Comparison of ENCODE assay signal across 8 cellular contexts in the genomic region with DNA sequence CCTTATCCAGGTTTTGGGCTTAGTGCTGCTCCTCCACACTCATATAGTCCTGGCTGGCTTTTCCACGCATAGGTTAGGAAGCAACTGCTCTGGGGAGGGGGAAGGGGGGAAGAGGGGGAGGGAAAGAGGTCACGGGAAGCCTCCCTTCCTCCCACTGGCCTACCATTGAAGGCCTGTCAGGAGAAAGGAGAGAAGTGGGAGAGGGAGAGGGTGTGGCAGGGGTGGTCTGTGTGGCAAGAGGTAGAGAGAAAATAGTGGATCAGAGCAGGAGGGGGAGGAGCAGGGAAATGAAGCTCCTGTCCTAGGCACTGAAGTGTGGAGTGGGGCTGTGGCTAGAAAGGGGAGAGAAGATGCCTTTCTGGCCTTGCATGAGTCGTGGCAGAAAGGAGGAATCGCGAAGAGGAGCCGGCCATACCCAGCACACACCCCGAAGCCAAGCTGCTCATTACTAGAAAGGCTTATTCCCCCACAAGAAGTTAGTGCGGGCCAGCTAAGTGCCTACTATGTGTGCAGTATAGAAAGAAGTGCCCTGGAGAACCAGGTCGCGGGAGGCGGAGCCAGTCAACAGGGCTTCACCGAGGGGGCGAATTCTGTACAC. TPM values are rescaled to one million over a fixed set of nuclear protein-coding genes. Genes with fewer than 3 reads are reported as not detected.
A peak's percentile ranks its signal among the peaks of the same experiment; 100 is the strongest.
DNase-seq lines count a peak whose midpoint lies in the region; ATAC-seq and TF ChIP-seq lines count a peak whose summit lies in the region.

No MANE protein-coding gene starts in this region.

- peak overlapping the region; percentile 93 for H3K27ac Mint-ChIP-seq in stimulated activated memory B cell treated with anti-CD40 and anti-IgM and Interleukin-4, amounts not matched to agents 10 μg/mL and 1 μg/mL and 100 μg/mL, for 72 hours

- H3K27ac ChIP-seq in SJSA1, result peak overlapping the region; percentile 91; the same call in 1 of the 2 replicates

- H3K4me3 Mint-ChIP-seq in stimulated activated memory B cell treated with anti-CD40 and anti-IgM and Interleukin-4, amounts not matched to agents 10 μg/mL and 1 μg/mL and 100 μg/mL, for 72 hours, result peak overlapping the region; percentile 100

- no peaks in the 10 kb centered on the region for H3K9me3 ChIP-seq in SJSA1 (replicated peaks)

- H3K4me3 ChIP-seq in SJSA1 (peak overlapping the region; percentile 84), fibroblast of villous mesenchyme (ENCODE audit: low read depth, low read length) (peak overlapping the region; percentile 73)

- no peak for TF ChIP-seq CTCF in fibroblast of villous mesenchyme (IDR thresholded peaks at IDR 0.05; ENCODE audit: insufficient read depth, low read depth, low read length)

- H3K4me1 ChIP-seq in SJSA1 (replicated peaks), result peaks cover 9% of the 10 kb centered on the region

- no peaks in the 10 kb centered on the region for H3K27me3 Mint-ChIP-seq in stimulated activated memory B cell treated with anti-CD40 and anti-IgM and Interleukin-4, amounts not matched to agents 10 μg/mL and 1 μg/mL and 100 μg/mL, for 72 hours

- ATAC-seq in stimulated activated memory B cell treated with anti-CD40 and anti-IgM and Interleukin-4, amounts not matched to agents 10 μg/mL and 1 μg/mL and 100 μg/mL, for 72 hours, result no peak
- ATAC-seq in HG02870 (IDR thresholded peaks at IDR 0.05; ENCODE audit: unreplicated experiment), result no peak
- no peak for ATAC-seq in GM18870 (IDR thresholded peaks at IDR 0.05; ENCODE audit: unreplicated experiment)
- ATAC-seq in GM21526 (IDR thresholded peaks at IDR 0.05; ENCODE audit: low FRiP score, unreplicated experiment), result no peak

- no peaks in the 10 kb centered on the region for H3K9me3 Mint-ChIP-seq in stimulated activated memory B cell treated with anti-CD40 and anti-IgM and Interleukin-4, amounts not matched to agents 10 μg/mL and 1 μg/mL and 100 μg/mL, for 72 hours

- no peaks in the 10 kb centered on the region for H3K27me3 ChIP-seq in SJSA1 (replicated peaks)

- DNase-seq in NCI-H526 treated with DMSO at 0.1 percent for 48 hours (lab: John Stamatoyannopoulos, UW) (peak; percentile 34), NCI-H526 (lab: John Stamatoyannopoulos, UW) (no peak), SJSA1 (ENCODE audit: low read depth in 1 of 2, low spot score in 2 of 2) (no peak), fibroblast of villous mesenchyme (ENCODE audit: low read depth) (no peak)

- peaks cover 44% of the 10 kb centered on the region for H3K4me1 Mint-ChIP-seq in stimulated activated memory B cell treated with anti-CD40 and anti-IgM and Interleukin-4, amounts not matched to agents 10 μg/mL and 1 μg/mL and 100 μg/mL, for 72 hours

- H3K36me3 Mint-ChIP-seq in stimulated activated memory B cell treated with anti-CD40 and anti-IgM and Interleukin-4, amounts not matched to agents 10 μg/mL and 1 μg/mL and 100 μg/mL, for 72 hours, result peaks cover 8% of the 10 kb centered on the region

- H3K36me3 ChIP-seq in SJSA1, result no peaks in the 10 kb centered on the region

RNA-seq across cellular contexts. Expression of a gene that starts 1.1 kb away (rescaled TPM):
- total RNA-seq in SJSA1 (2014; rRNA removed; shearing (Covaris generic)), result 9.4 and 104 TPM in 2 replicates
- total RNA-seq in fibroblast of villous mesenchyme, result 11.7 and 12.2 TPM in 2 replicates
